12 cellular contexts compared by ENCODE assay signal in genomic region chr10:116608683-116609594, GRCh38. TPM values are rescaled to one million over a fixed set of nuclear protein-coding genes. Genes with fewer than 3 reads are reported as not detected.
DNase-seq lines count a peak whose midpoint lies in the region; ATAC-seq and TF ChIP-seq lines count a peak whose summit lies in the region.
"Had no signal": no experiment of that assay in that cellular context is flagged by ENCODE, and none has a peak within 500 bp of the region (broad histone marks: within the 10 kb centered on the region; RNA-seq: fewer than 3 reads in every experiment).

No MANE protein-coding gene starts in this region.

- H3K27me3 Mint-ChIP-seq in GM23338 (ENCODE audit: insufficient read depth, low read depth, poor library complexity) = peaks cover 13% of the 10 kb centered on the region

- peaks cover 6% of the 10 kb centered on the region; the same call in 1 of the 2 replicates for H3K9me2 ChIP-seq in GM23338 (ENCODE audit: insufficient read depth)

- H2AFZ ChIP-seq in GM23338 (peak overlapping the region; percentile 99), parathyroid adenoma (peak overlapping the region; percentile 87)

- H3F3A ChIP-seq in GM23338 (replicated peaks; ENCODE audit: low read depth) = no peaks in the 10 kb centered on the region

- no peaks in the 10 kb centered on the region for H3K36me3 ChIP-seq in GM23338 (ENCODE audit: insufficient read depth)
- H3K36me3 ChIP-seq in iPS DF 6.9 (ENCODE audit: control insufficient read depth, insufficient read depth, low read length) = no peaks in the 10 kb centered on the region
- H3K36me3 ChIP-seq in parathyroid adenoma (ENCODE audit: control insufficient read depth, insufficient read depth, low read length) = no peaks in the 10 kb centered on the region
- H3K36me3 ChIP-seq in prostate gland = no peaks in the 10 kb centered on the region
- H3K36me3 ChIP-seq: BE2C had no signal

- ATAC-seq in GM23338 (peak; percentile 66), HG03175 (IDR thresholded peaks at IDR 0.05; ENCODE audit: unreplicated experiment) (no peak), HG03108 (IDR thresholded peaks at IDR 0.05; ENCODE audit: unreplicated experiment) (no peak)
- ATAC-seq: activated CD8-positive, alpha-beta T cell treated with anti-CD3 and anti-CD28 coated beads, Interleukin-2, amount 10 ng/mL, durations not matched to agents 7 days and 5 days had no signal

- no peaks in the 10 kb centered on the region for H3K9me3 ChIP-seq in iPS DF 6.9 (ENCODE audit: control insufficient read depth, insufficient read depth, low read length)
- no peaks in the 10 kb centered on the region for H3K9me3 ChIP-seq in parathyroid adenoma (ENCODE audit: control insufficient read depth, low read length)
- no peaks in the 10 kb centered on the region for H3K9me3 ChIP-seq in prostate gland
- H3K9me3 ChIP-seq: BE2C had no signal

- H3K79me2 ChIP-seq in GM23338 (replicated peaks; ENCODE audit: insufficient read depth) (no peaks in the 10 kb centered on the region), parathyroid adenoma (no peaks in the 10 kb centered on the region)

- WGBS in iPS DF 6.9 (ENCODE audit: insufficient coverage, insufficient read length) = no CpG with 5 or more reads among the region's 41 CpGs
- WGBS in prostate gland = 40% methylated on average over 36 of the region's 41 CpGs

- H4K20me1 ChIP-seq in GM23338 (replicated peaks; ENCODE audit: insufficient read depth) = no peaks in the 10 kb centered on the region

- intact Hi-C loops in prostate gland (cut with DNase I) = no loop called here

- no peak overlapping the region for H3K9ac ChIP-seq in parathyroid adenoma

- DNase-seq in GM23338 (ENCODE audit: low spot score) (peak; percentile 46), astrocyte of the cerebellum (ENCODE audit: low read depth) (no peak), iPS DF 6.9 (ENCODE audit: low read depth, low spot score) (no peak), prostate gland (ENCODE audit: low spot score) (no peak), NCI-H128 (lab: John Stamatoyannopoulos, UW; ENCODE audit: unreplicated experiment) (no peak)
- DNase-seq: activated CD8-positive, alpha-beta T cell treated with anti-CD3 and anti-CD28 coated beads, Interleukin-2, amount 10 ng/mL, durations not matched to agents 7 days and 5 days; amniotic stem cell; BE2C had no signal

- no peak overlapping the region for H3K27ac Mint-ChIP-seq in GM23338
- H3K27ac Mint-ChIP-seq: activated CD8-positive, alpha-beta T cell treated with anti-CD3 and anti-CD28 coated beads, Interleukin-2, amount 10 ng/mL, durations not matched to agents 7 days and 5 days had no signal

- peaks cover 14% of the 10 kb centered on the region; the same call in 1 of the 2 replicates for H3K27me3 ChIP-seq in GM23338 (ENCODE audit: insufficient read depth)
- H3K27me3 ChIP-seq in iPS DF 6.9 (ENCODE audit: control insufficient read depth, insufficient read depth, low read length) = no peaks in the 10 kb centered on the region
- no peaks in the 10 kb centered on the region for H3K27me3 ChIP-seq in parathyroid adenoma (ENCODE audit: control insufficient read depth, insufficient read depth, low read length)
- H3K27me3 ChIP-seq in prostate gland (replicated peaks; ENCODE audit: insufficient read depth) = peaks cover 4% of the 10 kb centered on the region
- H3K27me3 ChIP-seq: BE2C had no signal

- H3K4me2 ChIP-seq in GM23338 (peak overlapping the region; percentile 97), parathyroid adenoma (ENCODE audit: low read length) (peak overlapping the region; percentile 59)

- in situ Hi-C loops in astrocyte of the cerebellum (cut with HindIII; ENCODE audit: low sequenced_read_pairs) = no loop called here

- no peak for TF ChIP-seq POLR2A in prostate gland (IDR thresholded peaks at IDR 0.05)

- H3K27ac ChIP-seq in GM23338 (ENCODE audit: low read depth) (no peak overlapping the region), iPS DF 6.9 (ENCODE audit: low read length) (no peak overlapping the region), parathyroid adenoma (no peak overlapping the region), prostate gland (no peak overlapping the region)

- no peaks in the 10 kb centered on the region for H3K36me3 Mint-ChIP-seq in GM23338 (ENCODE audit: low read depth)

- no peaks in the 10 kb centered on the region for H3K4me1 ChIP-seq in GM23338 (ENCODE audit: insufficient read depth)
- H3K4me1 ChIP-seq in iPS DF 6.9 (ENCODE audit: control insufficient read depth, insufficient read depth, low read length) = no peaks in the 10 kb centered on the region; the same call in 1 of the 2 replicates
- H3K4me1 ChIP-seq in parathyroid adenoma = no peaks in the 10 kb centered on the region
- no peaks in the 10 kb centered on the region for H3K4me1 ChIP-seq in prostate gland (replicated peaks)
- H3K4me1 ChIP-seq: BE2C had no signal

- 0 out of 3 replicates have a peak, but pooled peaks cover 3% of the 10 kb centered on the region for H3K4me1 Mint-ChIP-seq in GM23338

- TF ChIP-seq CTCF in GM23338 (conservative IDR thresholded peaks at IDR 0.05; ENCODE audit: low read depth in 2 of 2) (no peak), astrocyte of the cerebellum (IDR thresholded peaks at IDR 0.05; ENCODE audit: low read depth, low read length, missing control alignments) (no peak), parathyroid adenoma (IDR thresholded peaks at IDR 0.05) (no peak), prostate gland (IDR thresholded peaks at IDR 0.05) (no peak)

- peak overlapping the region; percentile 82 for H3K4me3 Mint-ChIP-seq in GM23338
- H3K4me3 Mint-ChIP-seq: activated CD8-positive, alpha-beta T cell treated with anti-CD3 and anti-CD28 coated beads, Interleukin-2, amount 10 ng/mL, durations not matched to agents 7 days and 5 days had no signal

- H3K9me3 Mint-ChIP-seq in GM23338 = peaks cover 10% of the 10 kb centered on the region

- H3K4me3 ChIP-seq in GM23338 = peak overlapping the region; percentile 82
- H3K4me3 ChIP-seq in astrocyte of the cerebellum (ENCODE audit: low read depth, low read length) = peak overlapping the region; percentile 29
- H3K4me3 ChIP-seq in iPS DF 6.9 (ENCODE audit: low read length) = peak overlapping the region; percentile 62; the same call in 1 of the 2 replicates
- peak overlapping the region; percentile 35 for H3K4me3 ChIP-seq in parathyroid adenoma (ENCODE audit: low read depth, low read length)
- H3K4me3 ChIP-seq in prostate gland = no peak overlapping the region

TF ChIP-seq in GM23338, 12 proteins besides CTCF, POLR2A, EP300 and RAD21:
- TF ChIP-seq POLR2AphosphoS5 (IDR thresholded peaks at IDR 0.05; ENCODE audit: low read depth) (no peak), ZNF331 (CRISPR knock-in tag; IDR thresholded peaks at IDR 0.05; ENCODE audit: low read depth) (no peak), EZH2phosphoT487 (IDR thresholded peaks at IDR 0.05; ENCODE audit: unreplicated experiment) (no peak), ETS1 (IDR thresholded peaks at IDR 0.05) (no peak), EZH2 (IDR thresholded peaks at IDR 0.05; ENCODE audit: low read depth, unreplicated experiment) (no peak), CREB1 (CRISPR knock-in tag; IDR thresholded peaks at IDR 0.05; ENCODE audit: low read depth) (no peak)
TF ChIP-seq in GM23338: peak in this region for 0.

RNA-seq across cellular contexts. Expression of gene PNLIPRP2, which starts 11.8 kb away (rescaled TPM):
- not detected in 2 replicates for total RNA-seq in GM23338 (2014; rRNA removed; shearing (Covaris generic))
- polyA plus RNA-seq in GM23338 (2016; fragmentation: Nextera tagmentation; extraction: Ambion mirVana) = 0.19 and 0.24 TPM in 2 replicates
- total RNA-seq in prostate gland = not detected
- total RNA-seq: activated CD8-positive, alpha-beta T cell treated with anti-CD3 and anti-CD28 coated beads, Interleukin-2, amount 10 ng/mL, durations not matched to agents 7 days and 5 days; NCI-H460 had no signal

RNA-seq across cellular contexts. Expression of gene PNLIPRP1, which starts 18.2 kb away (rescaled TPM):
- not detected in 2 replicates for total RNA-seq in GM23338 (2014; rRNA removed; shearing (Covaris generic))
- polyA plus RNA-seq in GM23338 (2016; fragmentation: Nextera tagmentation; extraction: Ambion mirVana) = 0.21 TPM in 1 of 2 replicates, not detected in the other
- not detected for total RNA-seq in prostate gland
- total RNA-seq: activated CD8-positive, alpha-beta T cell treated with anti-CD3 and anti-CD28 coated beads, Interleukin-2, amount 10 ng/mL, durations not matched to agents 7 days and 5 days; NCI-H460 had no signal

Comparison
In these comparisons a context has a peak if more than half of its experiments do, and no peak if none do; other contexts are left out.
1. H3K4me3 ChIP-seq: peak in GM23338 (single experiment), astrocyte of the cerebellum (single experiment), iPS DF 6.9 (single experiment) and parathyroid adenoma (single experiment); none in prostate gland (0 of 2).